1 cellular context compared by ENCODE assay signal in genomic region chr12:57088442-57089258, GRCh38.
TF ChIP-seq lines count a peak whose summit lies in the region.

A gene with protein sequence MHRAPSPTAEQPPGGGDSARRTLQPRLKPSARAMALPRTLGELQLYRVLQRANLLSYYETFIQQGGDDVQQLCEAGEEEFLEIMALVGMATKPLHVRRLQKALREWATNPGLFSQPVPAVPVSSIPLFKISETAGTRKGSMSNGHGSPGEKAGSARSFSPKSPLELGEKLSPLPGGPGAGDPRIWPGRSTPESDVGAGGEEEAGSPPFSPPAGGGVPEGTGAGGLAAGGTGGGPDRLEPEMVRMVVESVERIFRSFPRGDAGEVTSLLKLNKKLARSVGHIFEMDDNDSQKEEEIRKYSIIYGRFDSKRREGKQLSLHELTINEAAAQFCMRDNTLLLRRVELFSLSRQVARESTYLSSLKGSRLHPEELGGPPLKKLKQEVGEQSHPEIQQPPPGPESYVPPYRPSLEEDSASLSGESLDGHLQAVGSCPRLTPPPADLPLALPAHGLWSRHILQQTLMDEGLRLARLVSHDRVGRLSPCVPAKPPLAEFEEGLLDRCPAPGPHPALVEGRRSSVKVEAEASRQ (plus strand): TSS chr12:57089114. CDS start chr12:57089272, 158 bp downstream.

TF ChIP-seq in GM12878, 131 proteins besides CTCF, POLR2A, EP300 and RAD21 (continued from another document and continues in another):
- TF ChIP-seq, protein P1, sequence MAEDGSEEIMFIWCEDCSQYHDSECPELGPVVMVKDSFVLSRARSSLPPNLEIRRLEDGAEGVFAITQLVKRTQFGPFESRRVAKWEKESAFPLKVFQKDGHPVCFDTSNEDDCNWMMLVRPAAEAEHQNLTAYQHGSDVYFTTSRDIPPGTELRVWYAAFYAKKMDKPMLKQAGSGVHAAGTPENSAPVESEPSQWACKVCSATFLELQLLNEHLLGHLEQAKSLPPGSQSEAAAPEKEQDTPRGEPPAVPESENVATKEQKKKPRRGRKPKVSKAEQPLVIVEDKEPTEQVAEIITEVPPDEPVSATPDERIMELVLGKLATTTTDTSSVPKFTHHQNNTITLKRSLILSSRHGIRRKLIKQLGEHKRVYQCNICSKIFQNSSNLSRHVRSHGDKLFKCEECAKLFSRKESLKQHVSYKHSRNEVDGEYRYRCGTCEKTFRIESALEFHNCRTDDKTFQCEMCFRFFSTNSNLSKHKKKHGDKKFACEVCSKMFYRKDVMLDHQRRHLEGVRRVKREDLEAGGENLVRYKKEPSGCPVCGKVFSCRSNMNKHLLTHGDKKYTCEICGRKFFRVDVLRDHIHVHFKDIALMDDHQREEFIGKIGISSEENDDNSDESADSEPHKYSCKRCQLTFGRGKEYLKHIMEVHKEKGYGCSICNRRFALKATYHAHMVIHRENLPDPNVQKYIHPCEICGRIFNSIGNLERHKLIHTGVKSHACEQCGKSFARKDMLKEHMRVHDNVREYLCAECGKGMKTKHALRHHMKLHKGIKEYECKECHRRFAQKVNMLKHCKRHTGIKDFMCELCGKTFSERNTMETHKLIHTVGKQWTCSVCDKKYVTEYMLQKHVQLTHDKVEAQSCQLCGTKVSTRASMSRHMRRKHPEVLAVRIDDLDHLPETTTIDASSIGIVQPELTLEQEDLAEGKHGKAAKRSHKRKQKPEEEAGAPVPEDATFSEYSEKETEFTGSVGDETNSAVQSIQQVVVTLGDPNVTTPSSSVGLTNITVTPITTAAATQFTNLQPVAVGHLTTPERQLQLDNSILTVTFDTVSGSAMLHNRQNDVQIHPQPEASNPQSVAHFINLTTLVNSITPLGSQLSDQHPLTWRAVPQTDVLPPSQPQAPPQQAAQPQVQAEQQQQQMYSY (CRISPR knock-in tag; IDR thresholded peaks at IDR 0.05), result no peak
- no peak for TF ChIP-seq NFYA (IDR thresholded peaks at IDR 0.05; ENCODE audit: borderline replicate concordance, low read depth, low read length)
- TF ChIP-seq, protein P2, sequence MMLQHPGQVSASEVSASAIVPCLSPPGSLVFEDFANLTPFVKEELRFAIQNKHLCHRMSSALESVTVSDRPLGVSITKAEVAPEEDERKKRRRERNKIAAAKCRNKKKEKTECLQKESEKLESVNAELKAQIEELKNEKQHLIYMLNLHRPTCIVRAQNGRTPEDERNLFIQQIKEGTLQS (IDR thresholded peaks at IDR 0.05; ENCODE audit: borderline replicate concordance, extremely low read depth, low read depth, low read length), result no peak
- TF ChIP-seq ZZZ3 (IDR thresholded peaks at IDR 0.05; ENCODE audit: control insufficient read depth, insufficient read length, low read depth), result no peak
- TF ChIP-seq E2F8 (IDR thresholded peaks at IDR 0.05; ENCODE audit: low read depth, partially characterized antibody), result no peak
- TF ChIP-seq ZNF622 (IDR thresholded peaks at IDR 0.05), result no peak
- TF ChIP-seq NFXL1 (IDR thresholded peaks at IDR 0.05; ENCODE audit: borderline replicate concordance), result no peak
- TF ChIP-seq SKIL (IDR thresholded peaks at IDR 0.05; ENCODE audit: low read depth, poor library complexity, severe bottlenecking), result peak; percentile 34
- no peak; the same call in 1 of the 2 replicates for TF ChIP-seq HCFC1 (IDR thresholded peaks at IDR 0.05; ENCODE audit: low read length)
- TF ChIP-seq TAF1 (IDR thresholded peaks at IDR 0.05; ENCODE audit: borderline replicate concordance, low read depth, low read length), result peak; percentile 71
- no peak for TF ChIP-seq JUND (IDR thresholded peaks at IDR 0.05; ENCODE audit: low read depth, low read length)
- no peak for TF ChIP-seq FOS (IDR thresholded peaks at IDR 0.05; ENCODE audit: borderline replicate concordance, extremely low read depth, insufficient read length)
- TF ChIP-seq TCF7 (IDR thresholded peaks at IDR 0.05; ENCODE audit: borderline replicate concordance), result no peak
- peak; percentile 38 to 99 for TF ChIP-seq EGR1 (IDR thresholded peaks at IDR 0.05; ENCODE audit: borderline replicate concordance in 1 of 2, low read depth in 2 of 2, low read length in 2 of 2)
- peak; percentile 10 for TF ChIP-seq MEF2B (IDR thresholded peaks at IDR 0.05; ENCODE audit: partially characterized antibody, poor library complexity, severe bottlenecking)
- TF ChIP-seq ZBTB33 (IDR thresholded peaks at IDR 0.05), result no peak
- TF ChIP-seq YBX1 (IDR thresholded peaks at IDR 0.05), result no peak
- TF ChIP-seq ZNF384 (IDR thresholded peaks at IDR 0.05; ENCODE audit: borderline replicate concordance, low read depth, low read length), result no peak
- no peak for TF ChIP-seq BCL11A (IDR thresholded peaks at IDR 0.05; ENCODE audit: low read depth, low read length)
- TF ChIP-seq TBL1XR1 (IDR thresholded peaks at IDR 0.05; ENCODE audit: low read depth, low read length), result no peak
- TF ChIP-seq HSF1 (IDR thresholded peaks at IDR 0.05; ENCODE audit: low read depth, low read length), result no peak
- 0 out of 2 replicates have a peak, but pooled peaks have one; percentile 14 for TF ChIP-seq HDGF (IDR thresholded peaks at IDR 0.05)
- no peak for TF ChIP-seq ETV6 (conservative IDR thresholded peaks at IDR 0.05 in 1 of 2, IDR thresholded peaks at IDR 0.05 in 1 of 2; ENCODE audit: borderline replicate concordance in 1 of 2, low read depth in 1 of 2)
- TF ChIP-seq IRF4 (IDR thresholded peaks at IDR 0.05; ENCODE audit: low read depth, low read length), result no peak
- TF ChIP-seq, protein P3, sequence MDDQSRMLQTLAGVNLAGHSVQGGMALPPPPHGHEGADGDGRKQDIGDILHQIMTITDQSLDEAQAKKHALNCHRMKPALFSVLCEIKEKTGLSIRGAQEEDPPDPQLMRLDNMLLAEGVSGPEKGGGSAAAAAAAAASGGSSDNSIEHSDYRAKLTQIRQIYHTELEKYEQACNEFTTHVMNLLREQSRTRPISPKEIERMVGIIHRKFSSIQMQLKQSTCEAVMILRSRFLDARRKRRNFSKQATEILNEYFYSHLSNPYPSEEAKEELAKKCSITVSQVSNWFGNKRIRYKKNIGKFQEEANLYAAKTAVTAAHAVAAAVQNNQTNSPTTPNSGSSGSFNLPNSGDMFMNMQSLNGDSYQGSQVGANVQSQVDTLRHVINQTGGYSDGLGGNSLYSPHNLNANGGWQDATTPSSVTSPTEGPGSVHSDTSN (IDR thresholded peaks at IDR 0.05; ENCODE audit: insufficient replicate concordance, low read depth, low read length), result no peak
- TF ChIP-seq PML (IDR thresholded peaks at IDR 0.05; ENCODE audit: low read length), result no peak
- peak; percentile 33 for TF ChIP-seq GATAD2B (conservative IDR thresholded peaks at IDR 0.05; ENCODE audit: low read depth)
- no peak for TF ChIP-seq NRF1 (conservative IDR thresholded peaks at IDR 0.05; ENCODE audit: low read depth, low read length)
- TF ChIP-seq ZNF592 (IDR thresholded peaks at IDR 0.05), result no peak
- no peak for TF ChIP-seq ZBTB11 (CRISPR knock-in tag; IDR thresholded peaks at IDR 0.05)
- no peak for TF ChIP-seq SMC3 (IDR thresholded peaks at IDR 0.05; ENCODE audit: borderline replicate concordance, low read length)
- no peak for TF ChIP-seq SREBF2 (IDR thresholded peaks at IDR 0.05; ENCODE audit: low read length)
